Comparison of ENCODE assay signal across 7 cellular contexts in the genomic region with DNA sequence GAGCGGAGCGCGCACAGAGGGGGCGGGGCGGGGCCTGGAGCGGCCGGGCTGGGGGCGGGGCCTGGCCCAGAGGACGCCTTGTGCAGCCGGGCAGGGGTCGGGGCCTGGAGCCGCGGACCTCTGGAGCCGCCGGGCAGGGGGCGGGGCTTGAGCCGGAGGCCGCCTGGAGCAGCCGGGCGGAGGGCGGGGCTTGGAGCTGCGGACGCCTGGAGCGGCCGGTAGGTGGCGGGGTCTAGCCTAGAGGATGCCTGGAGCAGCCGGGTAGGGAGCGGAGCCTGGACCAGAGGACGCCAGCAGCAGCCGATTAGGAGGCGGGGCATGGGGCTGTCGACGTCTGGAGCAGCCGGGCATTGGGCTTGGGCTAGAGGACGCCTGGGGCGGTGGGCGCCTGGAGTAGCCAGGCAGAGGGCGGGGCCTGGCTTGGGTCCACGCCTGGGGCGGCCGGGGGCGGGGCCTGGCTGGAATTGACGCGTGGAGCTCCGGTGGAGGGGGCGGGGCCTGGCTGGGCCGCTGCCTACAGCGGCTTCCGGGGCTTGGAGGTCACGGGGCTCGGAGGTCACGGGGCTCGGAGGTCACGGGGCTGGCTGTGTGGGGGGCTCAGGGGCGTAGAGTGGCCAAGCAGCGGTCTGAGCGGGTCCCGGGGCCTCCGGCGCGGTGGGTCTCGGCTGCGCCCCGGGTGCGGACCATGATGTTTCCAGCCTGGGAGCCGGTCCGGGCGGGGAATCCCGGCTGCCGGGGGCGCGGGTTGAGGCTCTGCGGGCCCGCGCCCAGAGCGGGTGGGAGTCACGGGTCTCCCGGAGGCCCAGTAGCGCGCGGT.
DNase-seq lines count a peak whose midpoint lies in the region; ATAC-seq and TF ChIP-seq lines count a peak whose summit lies in the region.

A gene (minus strand): TSS at position 13 of the 817 bp plus-strand sequence. CDS start 135 bp downstream, outside the sequence.

- peak; percentile 75 for TF ChIP-seq CTCF in retinal pigment epithelial cell (conservative IDR thresholded peaks at IDR 0.05; ENCODE audit: low read depth, low read length)

- DNase-seq in NCI-H2081 (lab: John Stamatoyannopoulos, UW) (peak; percentile 98), T1000 (lab: John Stamatoyannopoulos, UW) (peak; percentile 100), astrocyte of the hippocampus (ENCODE audit: low read depth, low spot score) (peak; percentile 100), hippocampal formation (lab: John Stamatoyannopoulos, UW) (peak; percentile 99), retinal pigment epithelial cell (ENCODE audit: low read depth) (peak; percentile 97)

- ATAC-seq in GM18511 (IDR thresholded peaks at IDR 0.05; ENCODE audit: unreplicated experiment) (peak; percentile 76), HG03039 (IDR thresholded peaks at IDR 0.05; ENCODE audit: unreplicated experiment) (peak; percentile 78)

- peak within 1 kb of the TSS; percentile 95 for H3K4me3 ChIP-seq in retinal pigment epithelial cell (ENCODE audit: low read length)

Comparison
In these comparisons a context has a peak if more than half of its experiments do, and no peak if none do; other contexts are left out.
1. Peak in every context shown above with its lines: DNase-seq, ATAC-seq and H3K4me3 ChIP-seq.